Comparison of ENCODE assay signal across 8 cellular contexts in genomic region chr20:17969276-17969883, GRCh38. TPM values are rescaled to one million over a fixed set of nuclear protein-coding genes. Genes with fewer than 3 reads are reported as not detected.
A peak's percentile ranks its signal among the peaks of the same experiment; 100 is the strongest.
DNase-seq lines count a peak whose midpoint lies in the region; TF ChIP-seq lines count a peak whose summit lies in the region.

No MANE protein-coding gene starts in this region.

- peak overlapping the region; percentile 95 for H4K5ac ChIP-seq in H9 (ENCODE audit: insufficient read length, low read depth, low read length)

- H3K27me3 Mint-ChIP-seq in H9 (ENCODE audit: low read depth), result 0 out of 2 replicates have a peak, but pooled peaks cover 1% of the 10 kb centered on the region
- no peaks in the 10 kb centered on the region for H3K27me3 Mint-ChIP-seq in activated CD4-positive, alpha-beta memory T cell treated with anti-CD3 and anti-CD28 coated beads for 36 hours

- no peaks in the 10 kb centered on the region; the same call in 1 of the 2 replicates for H3F3A ChIP-seq in Loucy (ENCODE audit: low read depth)

- H3K4ac ChIP-seq in H9 (ENCODE audit: low read depth, low read length), result peak overlapping the region; percentile 82; the same call in 1 of the 2 replicates
- no peak overlapping the region for H3K4ac ChIP-seq in neuronal stem cell (ENCODE audit: low read length)

- H2BK15ac ChIP-seq in H9 (ENCODE audit: low read depth, low read length) (no peak overlapping the region), neuronal stem cell (ENCODE audit: low read length) (no peak overlapping the region)

- peak overlapping the region; percentile 17 for H2BK12ac ChIP-seq in H9 (ENCODE audit: insufficient read length, low read depth, low read length)
- H2BK12ac ChIP-seq in neuronal stem cell (ENCODE audit: low read length), result no peak overlapping the region

- intact Hi-C loops in activated CD4-positive, alpha-beta memory T cell treated with anti-CD3 and anti-CD28 coated beads for 36 hours (cut with micrococcal nuclease), result loop anchor here (1.0 to 10.0 kb wide), 10 partner anchors 169 to 1395 kb away; partner anchors contain the start of genes BFSP1, DSTN, DZANK1 and KIF16B

- H4K20me1 ChIP-seq in H9 (ENCODE audit: control insufficient read depth, insufficient read depth, insufficient read length) (no peaks in the 10 kb centered on the region), Loucy (ENCODE audit: insufficient read depth, low read length, poor library complexity, severe bottlenecking) (peaks cover 81% of the 10 kb centered on the region)

- H2BK120ac ChIP-seq in H9 (ENCODE audit: low read depth, low read length, poor library complexity, severe bottlenecking) (peak overlapping the region; percentile 78), neuronal stem cell (ENCODE audit: low read depth, low read length) (no peak overlapping the region)

- H3K9me2 ChIP-seq in Loucy (replicated peaks; ENCODE audit: low read depth, low read length), result no peaks in the 10 kb centered on the region

- peaks cover 33% of the 10 kb centered on the region for H3K23me2 ChIP-seq in H9 (ENCODE audit: insufficient read length, low read depth, low read length, poor library complexity, severe bottlenecking)

- POLR2A ChIA-PET in activated CD4-positive, alpha-beta memory T cell treated with anti-CD3 and anti-CD28 coated beads for 36 hours (lab: Charles Lee), result interaction anchor here (0.6 to 4.4 kb wide), 8 partner anchors 10 to 538 kb away, joined by 3 to 20 read pairs (median 6); partner anchors contain the start of genes DSTN, RRBP1 and SEC23B

- H3K27ac ChIP-seq in H9 (ENCODE audit: insufficient read length, low read depth, low read length), result peak overlapping the region; percentile 94
- H3K27ac ChIP-seq in neuronal stem cell (replicated peaks; ENCODE audit: low read length), result peak overlapping the region; percentile 100

- H3K14ac ChIP-seq in H9 (ENCODE audit: insufficient read depth, low read length) (peak overlapping the region; percentile 96), neuronal stem cell (ENCODE audit: low read length) (peak overlapping the region; percentile 77)

- peak overlapping the region; percentile 97 for H3K56ac ChIP-seq in H9 (ENCODE audit: insufficient read length, low read depth, low read length)

- peaks cover 39 to 64% (median 55%) of the 10 kb centered on the region in 3 experiments for H3K36me3 Mint-ChIP-seq in H9 (ENCODE audit: insufficient read depth in 1 of 3, low read depth in 3 of 3)
- H3K36me3 Mint-ChIP-seq in activated CD4-positive, alpha-beta memory T cell treated with anti-CD3 and anti-CD28 coated beads for 36 hours, result peaks cover 68% of the 10 kb centered on the region

- H3K9ac ChIP-seq in H9 (ENCODE audit: extremely low read depth, insufficient read length, low read length), result peak overlapping the region; percentile 97
- peak overlapping the region; percentile 99 for H3K9ac ChIP-seq in Loucy (ENCODE audit: low read depth, low read length, poor library complexity, severe bottlenecking)
- peak overlapping the region; percentile 96 for H3K9ac ChIP-seq in neuronal stem cell (ENCODE audit: low read depth, low read length, poor library complexity)

- H3K23ac ChIP-seq in H9 (ENCODE audit: insufficient read length, low read depth, low read length) (no peak overlapping the region), neuronal stem cell (ENCODE audit: low read depth, low read length, poor library complexity) (peak overlapping the region; percentile 98)

- DNase-seq in NCI-H524 (lab: John Stamatoyannopoulos, UW) (peak; percentile 51 to 63), NCI-H524 treated with DMSO at 0.1 percent for 48 hours (lab: John Stamatoyannopoulos, UW) (no peak), H9 (no peak), fibroblast of the aortic adventitia (ENCODE audit: low read depth) (no peak), neuronal stem cell (ENCODE audit: low spot score) (no peak), NCI-H2107 (lab: John Stamatoyannopoulos, UW) (no peak)
- DNase-seq in activated CD4-positive, alpha-beta memory T cell treated with anti-CD3 and anti-CD28 coated beads for 36 hours, result peak; percentile 66

- H3T11ph ChIP-seq in H9 (ENCODE audit: low read length), result no peak overlapping the region

- H3K79me2 ChIP-seq in H9 (ENCODE audit: insufficient read depth, low read length) (peaks cover 82% of the 10 kb centered on the region), Loucy (ENCODE audit: insufficient read depth, low read length) (peaks cover 95% of the 10 kb centered on the region)

- peaks cover 59 to 71% of the 10 kb centered on the region in 2 experiments for H3K4me1 Mint-ChIP-seq in H9
- H3K4me1 Mint-ChIP-seq in activated CD4-positive, alpha-beta memory T cell treated with anti-CD3 and anti-CD28 coated beads for 36 hours (ENCODE audit: low read depth), result peaks cover 43% of the 10 kb centered on the region

- no peaks in the 10 kb centered on the region for H3K9me3 ChIP-seq in H9 (ENCODE audit: control insufficient read depth, low read depth, low read length)
- H3K9me3 ChIP-seq in Loucy (ENCODE audit: insufficient read depth, low read depth, low read length), result no peaks in the 10 kb centered on the region
- H3K9me3 ChIP-seq in neuronal stem cell (replicated peaks in 1 of 2; ENCODE audit: control insufficient read depth in 2 of 2, insufficient read depth in 1 of 2, low read depth in 1 of 2, low read length in 2 of 2), result no peaks in the 10 kb centered on the region

- peak overlapping the region; percentile 84 to 89 for H3K4me3 Mint-ChIP-seq in H9
- peak overlapping the region; percentile 96 for H3K4me3 Mint-ChIP-seq in activated CD4-positive, alpha-beta memory T cell treated with anti-CD3 and anti-CD28 coated beads for 36 hours

- no peak overlapping the region for H2AFZ ChIP-seq in H9 (ENCODE audit: low read length)
- peak overlapping the region; percentile 47; the same call in 1 of the 2 replicates for H2AFZ ChIP-seq in Loucy (ENCODE audit: low read length)
- H2AFZ ChIP-seq in neuronal stem cell (ENCODE audit: low read length), result peak overlapping the region; percentile 93

- H2AK5ac ChIP-seq in H9 (ENCODE audit: insufficient read length, low read length) (no peak overlapping the region), neuronal stem cell (ENCODE audit: low read depth, low read length) (peak overlapping the region; percentile 11)

- H3K36me3 ChIP-seq in Loucy (ENCODE audit: insufficient read depth, low read length) (peaks cover 4% of the 10 kb centered on the region; the same call in 1 of the 2 replicates), neuronal stem cell (replicated peaks in 1 of 2; ENCODE audit: control insufficient read depth in 2 of 2, insufficient read depth in 2 of 2, low read length in 2 of 2) (peaks cover 0 to 72% of the 10 kb centered on the region in 2 donors)

- no peak for TF ChIP-seq CTCF in H9 (conservative IDR thresholded peaks at IDR 0.05)
- TF ChIP-seq CTCF in Loucy (conservative IDR thresholded peaks at IDR 0.05; ENCODE audit: low read length), result no peak
- no peak for TF ChIP-seq CTCF in fibroblast of the aortic adventitia (IDR thresholded peaks at IDR 0.05; ENCODE audit: insufficient read depth, low read length)

- no CpG with 5 or more reads among the region's 29 CpGs for WGBS in H9 (ENCODE audit: extremely low coverage, insufficient read length, low lambda C conversion rate)
- WGBS in neuronal stem cell (ENCODE audit: extremely low coverage in 2 of 2, insufficient read length in 2 of 2, insufficient replicate concordance in 1 of 2), 2 donors, result no CpG with 5 or more reads among the region's 29 CpGs

- H3K4me3 ChIP-seq in Loucy (ENCODE audit: low read length, poor library complexity, severe bottlenecking), result peak overlapping the region; percentile 91
- peak overlapping the region; percentile 95 for H3K4me3 ChIP-seq in fibroblast of the aortic adventitia (ENCODE audit: low read depth, low read length)
- H3K4me3 ChIP-seq in neuronal stem cell (ENCODE audit: low read length in 2 of 2), result peak overlapping the region; percentile 66 to 92

- H3K18ac ChIP-seq in H9 (ENCODE audit: insufficient read length, low read depth, low read length) (peak overlapping the region; percentile 96), neuronal stem cell (ENCODE audit: low read length) (peak overlapping the region; percentile 97)

- H4K8ac ChIP-seq in H9 (replicated peaks; ENCODE audit: insufficient read length, low read depth, low read length) (no peak overlapping the region), neuronal stem cell (ENCODE audit: low read depth, low read length) (peak overlapping the region; percentile 74)

- H3K4me2 ChIP-seq in H9 (ENCODE audit: insufficient read depth, insufficient read length, low read length), result peak overlapping the region; percentile 87
- H3K4me2 ChIP-seq in Loucy (ENCODE audit: low read depth, low read length, poor library complexity, severe bottlenecking), result peak overlapping the region; percentile 86
- H3K4me2 ChIP-seq in neuronal stem cell (ENCODE audit: insufficient read depth, low read length, poor library complexity, severe bottlenecking), result peak overlapping the region; percentile 67

- H4K91ac ChIP-seq in H9 (ENCODE audit: insufficient read length, low read depth, low read length) (peak overlapping the region; percentile 77), neuronal stem cell (ENCODE audit: low read depth, low read length, poor library complexity) (no peak overlapping the region)

- H3K27ac Mint-ChIP-seq in H9, result peak overlapping the region; percentile 99 to 100 (median 100)
- H3K27ac Mint-ChIP-seq in activated CD4-positive, alpha-beta memory T cell treated with anti-CD3 and anti-CD28 coated beads for 36 hours, result peak overlapping the region; percentile 99

- CTCF ChIA-PET in activated CD4-positive, alpha-beta memory T cell treated with anti-CD3 and anti-CD28 coated beads for 36 hours (lab: Charles Lee), result interaction anchor here (0.9 to 2.5 kb wide), 3 partner anchors 10 to 399 kb away, joined by 3 to 20 read pairs (median 7); no protein-coding TSS in a partner anchor

- H3K4me1 ChIP-seq in H9 (ENCODE audit: insufficient read depth, low read length) (peaks cover 10% of the 10 kb centered on the region; the same call in 1 of the 2 replicates), Loucy (ENCODE audit: insufficient read depth, low read length, poor library complexity, severe bottlenecking) (peaks cover 57% of the 10 kb centered on the region), neuronal stem cell (ENCODE audit: control insufficient read depth in 2 of 2, insufficient read depth in 1 of 2, low read depth in 1 of 2, low read length in 2 of 2) (peaks cover 7 to 17% of the 10 kb centered on the region in 2 donors)

- H2BK20ac ChIP-seq in H9 (ENCODE audit: low read depth, low read length, poor library complexity, severe bottlenecking), result no peak overlapping the region

- H2BK5ac ChIP-seq in H9 (ENCODE audit: insufficient read length, low read length) (peak overlapping the region; percentile 98), neuronal stem cell (ENCODE audit: low read length) (peak overlapping the region; percentile 99)

- no peaks in the 10 kb centered on the region for H3K27me3 ChIP-seq in H9 (ENCODE audit: insufficient read depth, low read length)
- H3K27me3 ChIP-seq in Loucy (ENCODE audit: insufficient read depth, low read length, poor library complexity, severe bottlenecking), result peaks cover 13% of the 10 kb centered on the region
- no peaks in the 10 kb centered on the region for H3K27me3 ChIP-seq in neuronal stem cell (ENCODE audit: control insufficient read depth in 3 of 3, insufficient read depth in 3 of 3, low read depth in 1 of 3, low read length in 3 of 3)

- H3K79me1 ChIP-seq in H9 (ENCODE audit: insufficient read depth, low read depth, low read length, poor library complexity, severe bottlenecking), result no peaks in the 10 kb centered on the region
- peaks cover 3% of the 10 kb centered on the region for H3K79me1 ChIP-seq in neuronal stem cell (ENCODE audit: low read depth, low read length)

- peaks cover 0 to 5% of the 10 kb centered on the region in 2 experiments; a peak in 1 of 5 replicates for H3K9me3 Mint-ChIP-seq in H9
- no peaks in the 10 kb centered on the region for H3K9me3 Mint-ChIP-seq in activated CD4-positive, alpha-beta memory T cell treated with anti-CD3 and anti-CD28 coated beads for 36 hours

RNA-seq across cellular contexts. Expression of gene MGME1, which starts 0.6 kb away (rescaled TPM):
- total RNA-seq in H9 (2021), result 47.7 and 48.9 TPM in 2 replicates
- total RNA-seq in activated CD4-positive, alpha-beta memory T cell treated with anti-CD3 and anti-CD28 coated beads for 36 hours, result 10 to 100 TPM; 31.0 to 34.7 TPM
- total RNA-seq in fibroblast of the aortic adventitia (ENCODE audit: low replicate concordance), result 6.3 and 18.6 TPM in 2 replicates
- polyA plus RNA-seq in neuronal stem cell (2013, experiment 1 of 2), result 33.8 TPM
- polyA plus RNA-seq in neuronal stem cell (2013, experiment 2 of 2), result 33.1 TPM

RNA-seq across cellular contexts. Expression of gene SNX5, which starts 0.8 kb away (rescaled TPM):
- total RNA-seq in H9 (2021) (179 and 194 TPM in 2 replicates), fibroblast of the aortic adventitia (ENCODE audit: low replicate concordance) (99.7 and 147 TPM in 2 replicates)
- total RNA-seq in activated CD4-positive, alpha-beta memory T cell treated with anti-CD3 and anti-CD28 coated beads for 36 hours, result 100 to 1,000 TPM; 234 to 256 TPM
- 99.1 TPM for polyA plus RNA-seq in neuronal stem cell (2013, experiment 1 of 2)
- 97.4 TPM for polyA plus RNA-seq in neuronal stem cell (2013, experiment 2 of 2)

Comparison
In these comparisons a context has a peak if more than half of its experiments do, and no peak if none do; other contexts are left out.
1. DNase-seq: peak in NCI-H524 (2 of 2) and activated CD4-positive, alpha-beta memory T cell treated with anti-CD3 and anti-CD28 coated beads for 36 hours (single experiment); none in NCI-H524 treated with DMSO at 0.1 percent for 48 hours (single experiment), H9 (single experiment), fibroblast of the aortic adventitia (single experiment), neuronal stem cell (single experiment) and NCI-H2107 (single experiment).
2. Peak in every context shown above with its lines, with median percentiles within 50 percentile points of each other: H3K4me2 ChIP-seq, H3K9ac ChIP-seq and H3K4me3 ChIP-seq.